Comparison of ENCODE assay signal across 1 cellular context in genomic region chr7:141785711-141786552, GRCh38.
TF ChIP-seq lines count a peak whose summit lies in the region.

No MANE protein-coding gene starts in this region.

TF ChIP-seq in HCT116, 20 proteins besides CTCF, POLR2A, EP300 and RAD21 (continued from another document):
- TF ChIP-seq SP1 (IDR thresholded peaks at IDR 0.05; ENCODE audit: low read depth) = no peak
TF ChIP-seq in HCT116: peak in this region for 0.
